In the genomic region with DNA sequence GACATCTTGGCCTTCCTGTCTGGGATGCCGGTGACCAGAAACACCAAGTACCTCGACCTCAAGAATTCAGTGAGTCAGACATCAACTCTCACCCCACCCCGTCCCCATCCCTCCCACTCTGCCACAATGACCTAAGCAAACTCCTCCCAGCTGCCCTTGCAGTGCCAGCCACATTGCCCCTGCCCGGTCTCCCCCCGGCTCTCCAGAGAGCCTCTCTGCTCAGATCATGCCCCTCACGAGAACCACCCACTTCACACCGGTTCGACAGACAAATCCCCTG, we compare ENCODE assay signal across 13 cellular contexts. TPM values are rescaled to one million over a fixed set of nuclear protein-coding genes. Genes with fewer than 3 reads are reported as not detected.
DNase-seq lines count a peak whose midpoint lies in the region; ATAC-seq and TF ChIP-seq lines count a peak whose summit lies in the region.
"Had no signal": no experiment of that assay in that cellular context is flagged by ENCODE, and none has a peak within 500 bp of the region (broad histone marks: within the 10 kb centered on the region; RNA-seq: fewer than 3 reads in every experiment).

No MANE protein-coding gene starts in this region.

- ATAC-seq in activated T-cell treated with anti-CD3 and anti-CD28 coated beads, Interleukin-2, amount 50 U/mL, for 72 hours (replicated peaks in 1 of 2) = peak; percentile 40 to 43
- no peak for ATAC-seq in GM18858 (IDR thresholded peaks at IDR 0.05; ENCODE audit: unreplicated experiment)
- ATAC-seq: foreskin keratinocyte had no signal

- no peaks in the 10 kb centered on the region for H3K36me3 Mint-ChIP-seq in activated T-cell treated with anti-CD3 and anti-CD28 coated beads, Interleukin-2, amount 50 U/mL, for 72 hours (ENCODE audit: insufficient read depth in 2 of 2)

- H3K27ac Mint-ChIP-seq in activated T-cell treated with anti-CD3 and anti-CD28 coated beads, Interleukin-2, amount 50 U/mL, for 72 hours = no peak overlapping the region

- H3K4me1 ChIP-seq in smooth muscle cell (ENCODE audit: low read depth) = no peaks in the 10 kb centered on the region

- no peaks in the 10 kb centered on the region for H3F3A ChIP-seq in smooth muscle cell (ENCODE audit: low read depth)

- H4K20me1 ChIP-seq in smooth muscle cell (ENCODE audit: low read depth) = no peaks in the 10 kb centered on the region

- no peaks in the 10 kb centered on the region for H3K36me3 ChIP-seq in smooth muscle cell (ENCODE audit: low read depth)

- no peak overlapping the region for H3K4me3 Mint-ChIP-seq in activated T-cell treated with anti-CD3 and anti-CD28 coated beads, Interleukin-2, amount 50 U/mL, for 72 hours

- H3K9me3 ChIP-seq in smooth muscle cell (replicated peaks; ENCODE audit: low read depth) = no peaks in the 10 kb centered on the region

- no peaks in the 10 kb centered on the region for H3K27me3 Mint-ChIP-seq in activated T-cell treated with anti-CD3 and anti-CD28 coated beads, Interleukin-2, amount 50 U/mL, for 72 hours (ENCODE audit: low read depth)

- H3K9me3 Mint-ChIP-seq in activated T-cell treated with anti-CD3 and anti-CD28 coated beads, Interleukin-2, amount 50 U/mL, for 72 hours = no peaks in the 10 kb centered on the region

- H3K4me3 ChIP-seq in NB4 (ENCODE audit: low read depth, low read length) (no peak overlapping the region), epithelial cell of esophagus (ENCODE audit: low read length) (no peak overlapping the region), smooth muscle cell (no peak overlapping the region)
- H3K4me3 ChIP-seq: skin epidermis had no signal

- H3K79me2 ChIP-seq in smooth muscle cell (ENCODE audit: low read depth) = no peaks in the 10 kb centered on the region

- no peak for TF ChIP-seq CTCF in NB4 (IDR thresholded peaks at IDR 0.05; ENCODE audit: low read depth, low read length)
- no peak for TF ChIP-seq CTCF in epithelial cell of esophagus (IDR thresholded peaks at IDR 0.05; ENCODE audit: insufficient read depth, low read depth, low read length, missing control alignments)
- TF ChIP-seq CTCF in smooth muscle cell (IDR thresholded peaks at IDR 0.05; ENCODE audit: borderline replicate concordance, insufficient read depth, poor library complexity, severe bottlenecking) = no peak

- 29% methylated on average over 8 of the region's 8 CpGs for WGBS in smooth muscle cell (ENCODE audit: low lambda C conversion rate)

- peak overlapping the region; percentile 60 for H3K9ac ChIP-seq in smooth muscle cell (ENCODE audit: low read depth)

- H3K4me1 Mint-ChIP-seq in activated T-cell treated with anti-CD3 and anti-CD28 coated beads, Interleukin-2, amount 50 U/mL, for 72 hours (ENCODE audit: low read depth) = peaks cover 9% of the 10 kb centered on the region

- H2AFZ ChIP-seq in smooth muscle cell (ENCODE audit: low read depth) = no peak overlapping the region

- H3K27me3 ChIP-seq in smooth muscle cell (ENCODE audit: low read depth) = no peaks in the 10 kb centered on the region

- peak overlapping the region; percentile 83 for H3K27ac ChIP-seq in smooth muscle cell (ENCODE audit: low read depth)
- H3K27ac ChIP-seq: foreskin keratinocyte, skin epidermis had no signal

- DNase-seq in activated T-cell treated with anti-CD3 and anti-CD28 coated beads, Interleukin-2, amount 50 U/mL, for 72 hours = peak in 1 of 2 donors; percentile 12
- DNase-seq in activated T-cell treated with anti-CD3 and anti-CD28 coated beads, Interleukin-2, amount 50 U/mL, for 1 hour = no peak
- DNase-seq in NB4 (ENCODE audit: low read depth) = peak; percentile 47
- DNase-seq in epithelial cell of esophagus (ENCODE audit: low read depth) = peak; percentile 45
- DNase-seq in smooth muscle cell (lab: John Stamatoyannopoulos, UW; ENCODE audit: unreplicated experiment) = no peak
- no peak for DNase-seq in Ammon's horn (ENCODE audit: low spot score)
- DNase-seq in SKM-1 treated with dmso at 0.1 percent for 144 hours (lab: John Stamatoyannopoulos, UW; ENCODE audit: unreplicated experiment) = no peak
- DNase-seq: aorta, NCI-H2171 treated with DMSO at 0.1 percent for 48 hours, SHP77 had no signal

- no peak overlapping the region for H3K4me2 ChIP-seq in smooth muscle cell

- no peak for TF ChIP-seq POLR2A in NB4 (IDR thresholded peaks at IDR 0.05; ENCODE audit: extremely low read depth, insufficient read length)

RNA-seq across cellular contexts. Expression of a gene that starts 23.6 kb away (rescaled TPM):
- 1 to 10 TPM; 2.2 to 2.9 TPM for total RNA-seq in activated T-cell treated with anti-CD3 and anti-CD28 coated beads, Interleukin-2, amount 50 U/mL, for 72 hours
- 11.1 and 12.2 TPM in 2 replicates for total RNA-seq in smooth muscle cell
- 13.7 and 19.0 TPM in 2 replicates for polyA plus RNA-seq in smooth muscle cell

RNA-seq across cellular contexts. Expression of a gene that starts 48.7 kb away (rescaled TPM):
- under 1 TPM; 0.05 to 0.09 TPM for total RNA-seq in activated T-cell treated with anti-CD3 and anti-CD28 coated beads, Interleukin-2, amount 50 U/mL, for 72 hours
- 1.3 and 1.6 TPM in 2 replicates for total RNA-seq in smooth muscle cell
- 2.9 and 3.9 TPM in 2 replicates for polyA plus RNA-seq in smooth muscle cell

Comparison
In these comparisons a context has a peak if more than half of its experiments do, and no peak if none do; other contexts are left out.
1. DNase-seq: peak in NB4 (single experiment) and epithelial cell of esophagus (single experiment); none in activated T-cell treated with anti-CD3 and anti-CD28 coated beads, Interleukin-2, amount 50 U/mL, for 1 hour (single experiment), smooth muscle cell (single experiment), Ammon's horn (single experiment) and SKM-1 treated with dmso at 0.1 percent for 144 hours (single experiment).